Comparison of ENCODE assay signal across 11 cellular contexts in the genomic region with DNA sequence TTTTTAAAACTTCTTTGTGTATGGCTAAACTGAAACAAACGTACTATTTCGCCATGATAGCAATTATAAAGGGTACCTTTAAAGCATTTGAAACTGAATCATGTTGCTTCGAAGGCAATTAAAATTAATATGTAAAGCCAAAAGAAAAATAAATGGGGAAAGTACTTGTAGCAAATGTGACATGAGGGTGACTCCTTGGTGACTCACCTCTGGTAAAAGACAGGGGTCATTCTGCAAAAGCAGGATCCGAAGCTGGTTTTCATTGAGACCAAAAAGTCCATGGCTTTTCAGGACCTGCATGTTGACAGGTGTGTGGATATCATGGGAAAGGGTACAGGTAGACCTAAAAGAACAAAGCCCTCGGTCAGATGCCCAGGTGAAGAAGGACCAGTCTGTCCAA.
A peak's percentile ranks its signal among the peaks of the same experiment; 100 is the strongest.
DNase-seq lines count a peak whose midpoint lies in the region; ATAC-seq lines count a peak whose summit lies in the region.
"Had no signal": no experiment of that assay in that cellular context is flagged by ENCODE, and none has a peak within 500 bp of the region (broad histone marks: within the 10 kb centered on the region; RNA-seq: fewer than 3 reads in every experiment).

No MANE protein-coding gene starts in this region.

- peaks cover 33 to 52% (median 47%) of the 10 kb centered on the region in 11 experiments for H3K36me3 ChIP-seq in BLaER1 treated with 17β-estradiol and CSF1 and Interleukin-3, amounts not matched to agents 10 nM and 100 nM
- H3K36me3 ChIP-seq in HUES48 (ENCODE audit: control insufficient read depth, insufficient read depth, low read length), result peaks cover 13% of the 10 kb centered on the region

- peak overlapping the region; percentile 80 to 97 (median 93); a peak in 20 of 22 replicates for H3K9ac ChIP-seq in BLaER1 treated with 17β-estradiol and CSF1 and Interleukin-3, amounts not matched to agents 10 nM and 100 nM
- no peak overlapping the region for H3K9ac ChIP-seq in HUES48 (ENCODE audit: low read depth, low read length)

- H3K27me3 ChIP-seq in BLaER1 treated with 17β-estradiol and CSF1 and Interleukin-3, amounts not matched to agents 10 nM and 100 nM, result no peaks in the 10 kb centered on the region
- peaks cover 8% of the 10 kb centered on the region; the same call in 1 of the 2 replicates for H3K27me3 ChIP-seq in HUES48 (ENCODE audit: control insufficient read depth, insufficient read depth, low read length)

- H3K27me3 Mint-ChIP-seq in activated naive CD8-positive, alpha-beta T cell treated with anti-CD3 and anti-CD28 coated beads, Interleukin-2, amount 50 U/mL, for 24 hours, result peaks cover 2% of the 10 kb centered on the region

- no peaks in the 10 kb centered on the region for H3K9me3 ChIP-seq in BLaER1 treated with 17β-estradiol and CSF1 and Interleukin-3, amounts not matched to agents 10 nM and 100 nM (replicated peaks in 1 of 11)
- no peaks in the 10 kb centered on the region for H3K9me3 ChIP-seq in HUES48 (ENCODE audit: control insufficient read depth, insufficient read depth, low read length)

- peaks cover 0 to 23% (median 9%) of the 10 kb centered on the region in 11 experiments; a peak in 13 of 22 replicates for H4K20me1 ChIP-seq in BLaER1 treated with 17β-estradiol and CSF1 and Interleukin-3, amounts not matched to agents 10 nM and 100 nM

- peak overlapping the region; percentile 69 to 93 (median 83) for H3K4me3 ChIP-seq in BLaER1 treated with 17β-estradiol and CSF1 and Interleukin-3, amounts not matched to agents 10 nM and 100 nM
- H3K4me3 ChIP-seq in HUES48 (ENCODE audit: low read depth, low read length), result peak overlapping the region; percentile 58; the same call in 1 of the 2 replicates

- peaks cover 34% of the 10 kb centered on the region for H3K36me3 Mint-ChIP-seq in activated naive CD8-positive, alpha-beta T cell treated with anti-CD3 and anti-CD28 coated beads, Interleukin-2, amount 50 U/mL, for 24 hours (ENCODE audit: low read depth)

- H3K27ac Mint-ChIP-seq in activated naive CD8-positive, alpha-beta T cell treated with anti-CD3 and anti-CD28 coated beads, Interleukin-2, amount 50 U/mL, for 24 hours, result no peak overlapping the region
- H3K27ac Mint-ChIP-seq: dendritic cell treated with granulocyte-macrophage colony-stimulating factor and Interleukin-4, amounts not matched to agents 40 ng/mL and 50 ng/mL, for 4 days had no signal

- no peaks in the 10 kb centered on the region for H3K9me3 Mint-ChIP-seq in activated naive CD8-positive, alpha-beta T cell treated with anti-CD3 and anti-CD28 coated beads, Interleukin-2, amount 50 U/mL, for 24 hours
- H3K9me3 Mint-ChIP-seq: dendritic cell treated with granulocyte-macrophage colony-stimulating factor and Interleukin-4, amounts not matched to agents 40 ng/mL and 50 ng/mL, for 4 days had no signal

- peak overlapping the region in 6 of 11 experiments; percentile 91 to 97 (median 96); a peak in 13 of 22 replicates for H3K27ac ChIP-seq in BLaER1 treated with 17β-estradiol and CSF1 and Interleukin-3, amounts not matched to agents 10 nM and 100 nM
- no peak overlapping the region for H3K27ac ChIP-seq in HUES48 (ENCODE audit: low read depth, low read length)

- peak overlapping the region; percentile 84 for H3K4me3 Mint-ChIP-seq in activated naive CD8-positive, alpha-beta T cell treated with anti-CD3 and anti-CD28 coated beads, Interleukin-2, amount 50 U/mL, for 24 hours

- no peak for DNase-seq in activated naive CD8-positive, alpha-beta T cell treated with anti-CD3 and anti-CD28 coated beads, Interleukin-2, amount 50 U/mL, for 24 hours
- DNase-seq in kidney glomerular epithelial cell (lab: John Stamatoyannopoulos, UW) (peak; percentile 3), epidermal melanocyte (ENCODE audit: insufficient read length, low spot score) (no peak)
- DNase-seq: stimulated activated CD4-positive, alpha-beta T cell treated with anti-CD3 and anti-CD28 coated beads, Interleukin-4, amount 100 ng/mL, for 4 hours; T-helper 9 cell had no signal

- H3K4me1 ChIP-seq in BLaER1 treated with 17β-estradiol and CSF1 and Interleukin-3, amounts not matched to agents 10 nM and 100 nM, result peaks cover 26 to 46% (median 41%) of the 10 kb centered on the region in 10 experiments
- H3K4me1 ChIP-seq in HUES48 (ENCODE audit: control insufficient read depth, insufficient read depth, low read length), result peaks cover 12% of the 10 kb centered on the region

- peak overlapping the region; percentile 85 to 99 (median 97) for H3K4me2 ChIP-seq in BLaER1 treated with 17β-estradiol and CSF1 and Interleukin-3, amounts not matched to agents 10 nM and 100 nM

- peaks cover 26% of the 10 kb centered on the region for H3K4me1 Mint-ChIP-seq in activated naive CD8-positive, alpha-beta T cell treated with anti-CD3 and anti-CD28 coated beads, Interleukin-2, amount 50 U/mL, for 24 hours

- no peak for ATAC-seq in activated naive CD8-positive, alpha-beta T cell treated with anti-CD3 and anti-CD28 coated beads, Interleukin-2, amount 50 U/mL, for 24 hours
- ATAC-seq in HG03565 (IDR thresholded peaks at IDR 0.05; ENCODE audit: unreplicated experiment) (no peak), GM18861 (IDR thresholded peaks at IDR 0.05; ENCODE audit: unreplicated experiment) (no peak), GM21367 (IDR thresholded peaks at IDR 0.05; ENCODE audit: unreplicated experiment) (no peak)
